Comparison of ENCODE assay signal across 8 cellular contexts in genomic region chr11:777288-778255, GRCh38. TPM values are rescaled to one million over a fixed set of nuclear protein-coding genes. Genes with fewer than 3 reads are reported as not detected.
A peak's percentile ranks its signal among the peaks of the same experiment; 100 is the strongest.
DNase-seq lines count a peak whose midpoint lies in the region; ATAC-seq, FAIRE-seq and TF ChIP-seq lines count a peak whose summit lies in the region.

Gene GATD1 (minus strand): TSS chr11:777487. CDS start chr11:777462, 25 bp downstream.

- H3K27ac ChIP-seq in HUES48 (ENCODE audit: low read depth, low read length) (peak within 1 kb of the TSS; percentile 95), OCI-LY3 (ENCODE audit: low read length) (peak within 1 kb of the TSS; percentile 50), endothelial cell of umbilical vein (ENCODE audit: insufficient read depth, low read depth, low read length) (peak within 1 kb of the TSS; percentile 53)

- H3K9me3 ChIP-seq in HUES48 (ENCODE audit: control insufficient read depth, insufficient read depth, low read length) (no peaks in the 10 kb centered on the region), OCI-LY3 (ENCODE audit: insufficient read depth, low read length) (no peaks in the 10 kb centered on the region), endothelial cell of umbilical vein (replicated peaks; ENCODE audit: control insufficient read depth, insufficient read depth, low read length) (no peaks in the 10 kb centered on the region), mononuclear cell (ENCODE audit: low read depth, low read length) (no peaks in the 10 kb centered on the region)

- H3K27me3 ChIP-seq in HUES48 (ENCODE audit: control insufficient read depth, insufficient read depth, low read length) (no peaks in the 10 kb centered on the region), OCI-LY3 (ENCODE audit: low read depth, low read length) (no peaks in the 10 kb centered on the region), endothelial cell of umbilical vein (ENCODE audit: control insufficient read depth in 2 of 2, insufficient read depth in 2 of 2, low read length in 2 of 2) (no peaks in the 10 kb centered on the region), mononuclear cell (ENCODE audit: insufficient read depth, low read length) (no peaks in the 10 kb centered on the region)

- POLR2A ChIA-PET in endothelial cell of umbilical vein (lab: Charles Lee), result interaction anchor here (0.9 to 1.0 kb wide), 2 partner anchors 31 to 42 kb away, joined by 3 to 5 read pairs; no protein-coding TSS in a partner anchor

- H3K4me1 ChIP-seq in HUES48 (ENCODE audit: control insufficient read depth, insufficient read depth, low read length), result 0 out of 2 replicates have a peak, but pooled peaks cover 6% of the 10 kb centered on the region
- H3K4me1 ChIP-seq in OCI-LY3 (ENCODE audit: low read length), result peaks cover 13% of the 10 kb centered on the region
- peaks cover 23% of the 10 kb centered on the region for H3K4me1 ChIP-seq in endothelial cell of umbilical vein (ENCODE audit: control insufficient read depth, extremely low read depth, insufficient read depth, low read length)
- H3K4me1 ChIP-seq in mononuclear cell (ENCODE audit: insufficient read depth, low read length), result peaks cover 30% of the 10 kb centered on the region

- H3K9me1 ChIP-seq in endothelial cell of umbilical vein (replicated peaks; ENCODE audit: control insufficient read depth, extremely low read depth, insufficient read depth, low read length), result no peaks in the 10 kb centered on the region

- TF ChIP-seq POLR2A in endothelial cell of umbilical vein (IDR thresholded peaks at IDR 0.05; ENCODE audit: low read depth, low read length), result peak; percentile 97

- FAIRE-seq in endothelial cell of umbilical vein (lab: Jason Lieb, UNC), result peak; percentile 80

- no TSS peak for BruUV-seq in endothelial cell of umbilical vein (replicated peaks; lab: Mats Ljungman, UMichigan)

- H3K4me2 ChIP-seq in OCI-LY3 (ENCODE audit: low read length) (peak within 1 kb of the TSS; percentile 97), endothelial cell of umbilical vein (ENCODE audit: insufficient read depth, low read length) (peak within 1 kb of the TSS; percentile 78)

- TF ChIP-seq CTCF in OCI-LY3 (IDR thresholded peaks at IDR 0.05; ENCODE audit: low read depth, low read length) (no peak), endothelial cell of umbilical vein (IDR thresholded peaks at IDR 0.05; ENCODE audit: extremely low read depth in 1 of 2, insufficient read depth in 1 of 2, low read depth in 1 of 2, low read length in 2 of 2) (no peak)

- peak; percentile 74 for ATAC-seq in GM21381 (IDR thresholded peaks at IDR 0.05; ENCODE audit: unreplicated experiment)

- H4K20me1 ChIP-seq in OCI-LY3 (ENCODE audit: insufficient read depth, low read length) (peaks cover 31% of the 10 kb centered on the region), endothelial cell of umbilical vein (replicated peaks; ENCODE audit: control insufficient read depth, extremely low read depth, insufficient read depth, low read length) (no peaks in the 10 kb centered on the region)

- CTCF ChIA-PET in endothelial cell of umbilical vein (lab: Charles Lee), result interaction anchor here (1.0 to 1.6 kb wide), 3 partner anchors 12 to 31 kb away, joined by 3 to 4 read pairs (median 3); partner anchors contain the start of gene CEND1

- intact Hi-C loops in endothelial cell of umbilical vein (cut with micrococcal nuclease), result loop anchor here (2.0 kb wide), 1 partner anchor 29 kb away; no protein-coding TSS in a partner anchor

- H3K4me3 ChIP-seq in HUES48 (ENCODE audit: low read depth, low read length) (peak within 1 kb of the TSS; percentile 67), OCI-LY3 (ENCODE audit: low read length) (peak within 1 kb of the TSS; percentile 98), endothelial cell of umbilical vein (replicated peaks in 1 of 3; ENCODE audit: insufficient read depth in 1 of 3, low read depth in 1 of 3, low read length in 3 of 3) (peak within 1 kb of the TSS; percentile 48 to 97 (median 66)), mononuclear cell (ENCODE audit: low read length) (peak within 1 kb of the TSS; percentile 63)

- H2AFZ ChIP-seq in OCI-LY3 (ENCODE audit: low read depth, low read length) (peak within 1 kb of the TSS; percentile 49), endothelial cell of umbilical vein (ENCODE audit: low read depth, low read length) (peak within 1 kb of the TSS; percentile 86)

- peak within 1 kb of the TSS; percentile 86; the same call in 1 of the 2 replicates for H3K9ac ChIP-seq in HUES48 (ENCODE audit: low read depth, low read length)
- peak within 1 kb of the TSS; percentile 83 for H3K9ac ChIP-seq in OCI-LY3 (ENCODE audit: low read length)
- H3K9ac ChIP-seq in endothelial cell of umbilical vein (replicated peaks; ENCODE audit: extremely low read depth, insufficient read depth, low read length), result peak within 1 kb of the TSS; percentile 79

- dilution Hi-C loops in endothelial cell of umbilical vein (cut with MboI; ENCODE audit: extremely low pct_ligation_motif_present, low sequenced_read_pairs), result no loop called here

- peaks cover 24% of the 10 kb centered on the region for H3K36me3 ChIP-seq in HUES48 (ENCODE audit: control insufficient read depth, insufficient read depth, low read length)
- H3K36me3 ChIP-seq in OCI-LY3 (replicated peaks; ENCODE audit: low read depth, low read length), result peaks cover 12% of the 10 kb centered on the region
- H3K36me3 ChIP-seq in endothelial cell of umbilical vein (ENCODE audit: control insufficient read depth in 2 of 2, extremely low read depth in 1 of 2, insufficient read depth in 2 of 2, low read length in 2 of 2), result peaks cover 9 to 13% of the 10 kb centered on the region in 2 experiments

- peak; percentile 81 for DNase-seq in COR-L47 (lab: John Stamatoyannopoulos, UW)
- DNase-seq in activated CD8-positive, alpha-beta memory T cell treated with anti-CD3 and anti-CD28 coated beads, Interleukin-2, amount 50 U/mL, for 48 hours, result peak; percentile 98
- peak; percentile 84 for DNase-seq in endothelial cell of umbilical vein (ENCODE audit: low read depth, low spot score)
- DNase-seq in stimulated activated CD8-positive, alpha-beta memory T cell treated with anti-CD3 and anti-CD28 coated beads, Interleukin-4, amount 100 ng/mL, for 1 hour (ENCODE audit: low read depth in 2 of 2, low spot score in 1 of 2), result peak; percentile 72 to 87

- H3K79me2 ChIP-seq in OCI-LY3 (ENCODE audit: low read length), result peaks cover 59% of the 10 kb centered on the region
- H3K79me2 ChIP-seq in endothelial cell of umbilical vein (ENCODE audit: control insufficient read depth, insufficient read depth, low read length), result peaks cover 58% of the 10 kb centered on the region

TF ChIP-seq in endothelial cell of umbilical vein, 7 proteins besides CTCF, POLR2A, EP300 and RAD21:
- TF ChIP-seq EZH2 (IDR thresholded peaks at IDR 0.05; ENCODE audit: borderline replicate concordance, low read depth, low read length, severe bottlenecking) (no peak), POLR2AphosphoS5 (IDR thresholded peaks at IDR 0.05; ENCODE audit: insufficient read depth, low read depth, low read length) (peak; percentile 96), MAX (IDR thresholded peaks at IDR 0.05; ENCODE audit: insufficient read depth, insufficient read length) (peak; percentile 80)
TF ChIP-seq in endothelial cell of umbilical vein: peak in this region for 2.

RNA-seq across cellular contexts. Expression of gene GATD1, which starts in this region (rescaled TPM):
- total RNA-seq in endothelial cell of umbilical vein, result 78.5 and 83.1 TPM in 2 replicates
- polyA plus RNA-seq in endothelial cell of umbilical vein, result 70.6 and 90.8 TPM in 2 replicates
- 23.5 and 35.8 TPM in 2 replicates for polyA plus RNA-seq in endothelial cell of umbilical vein (2011; cell fraction: cytosol; rRNA removed)
- 157 and 166 TPM in 2 replicates for polyA plus RNA-seq in endothelial cell of umbilical vein (2011; cell fraction: nucleus; rRNA removed)
- 27.8 and 37.9 TPM in 2 replicates for polyA plus RNA-seq in endothelial cell of umbilical vein (2012)
- polyA minus RNA-seq in endothelial cell of umbilical vein, result 25.3 and 36.3 TPM in 2 replicates
- polyA minus RNA-seq in endothelial cell of umbilical vein (2011; cell fraction: cytosol; rRNA and poly(A)+ RNA removed), result 27.4 TPM
- polyA minus RNA-seq in endothelial cell of umbilical vein (2011; cell fraction: nucleus; rRNA and poly(A)+ RNA removed), result 34.0 and 37.3 TPM in 2 replicates
- 7.2 TPM for total RNA-seq in mononuclear cell

Comparison
In these comparisons a context has a peak if more than half of its experiments do, and no peak if none do; other contexts are left out.
1. Peak in every context shown above with its lines: DNase-seq, ATAC-seq, H3K4me3 ChIP-seq and H3K27ac ChIP-seq.